Comparison of ENCODE assay signal across 2 cellular contexts in genomic region chr12:37570547-37570946, GRCh38.
DNase-seq lines count a peak whose midpoint lies in the region; ATAC-seq, FAIRE-seq and TF ChIP-seq lines count a peak whose summit lies in the region.
"Not testable (repeated sequence)": the region's sequence is repeated elsewhere in the genome, so short reads cannot be mapped to it uniquely, and the experiment has no call there.

No MANE protein-coding gene starts in this region.

- H3K36me3 Mint-ChIP-seq in WTC11: peaks cover 39% of the 10 kb centered on the region

- not testable (repeated sequence) for ATAC-seq in WTC11, pancreas

- not testable (repeated sequence) for H3K27me3 ChIP-seq in pancreas

- H3K4me1 ChIP-seq in pancreas: not testable (repeated sequence)

- peaks cover 37% of the 10 kb centered on the region for H3K9me3 Mint-ChIP-seq in WTC11

- peak; percentile 13 for FAIRE-seq in pancreas (lab: Jason Lieb, UNC)

- H3K36me3 ChIP-seq in pancreas: not testable (repeated sequence)

- 43 to 71% methylated on average over 2 of the region's 2 CpGs for WGBS in pancreas, 2 donors

- not testable (repeated sequence) for H3K9me3 ChIP-seq in pancreas

- CTCF ChIA-PET in WTC11 (lab: Charles Lee): not testable (repeated sequence)

- not testable (repeated sequence) for H3K27ac Mint-ChIP-seq in WTC11

- not testable (repeated sequence) for TF ChIP-seq CTCF in WTC11 (IDR thresholded peaks at IDR 0.05); pancreas (IDR thresholded peaks at IDR 0.05)

- not testable (repeated sequence) for H3K27me3 Mint-ChIP-seq in WTC11 (ENCODE audit: low read depth)

- not testable (repeated sequence) for H3K27ac ChIP-seq in pancreas

- H3K4me1 Mint-ChIP-seq in WTC11: not testable (repeated sequence)

- H3K4me3 ChIP-seq in pancreas: not testable (repeated sequence)

- POLR2A ChIA-PET in WTC11 (lab: Charles Lee): not testable (repeated sequence)

- DNase-seq in WTC11 (ENCODE audit: low spot score); pancreas: not testable (repeated sequence)

- intact Hi-C loops in pancreas (cut with DNase I): not testable (repeated sequence)

- H3K4me3 Mint-ChIP-seq in WTC11: not testable (repeated sequence)

TF ChIP-seq in WTC11, 78 proteins besides CTCF, POLR2A, EP300 and RAD21:
- TF ChIP-seq HMGA2 (CRISPR knock-in tag; IDR thresholded peaks at IDR 0.05): peak; percentile 97
